ENCODE assay signal across 9 cellular contexts in genomic region chr22:19663286-19663815, GRCh38. TPM values are rescaled to one million over a fixed set of nuclear protein-coding genes. Genes with fewer than 3 reads are reported as not detected.
DNase-seq lines count a peak whose midpoint lies in the region; ATAC-seq and TF ChIP-seq lines count a peak whose summit lies in the region.
"Had no signal": no experiment of that assay in that cellular context is flagged by ENCODE, and none has a peak within 500 bp of the region (broad histone marks: within the 10 kb centered on the region; RNA-seq: fewer than 3 reads in every experiment).

No MANE protein-coding gene starts in this region.

- H2BK20ac ChIP-seq in H9 (ENCODE audit: low read depth, low read length, poor library complexity, severe bottlenecking) = no peak overlapping the region

- in situ Hi-C loops in G401 (cut with HindIII; ENCODE audit: low sequenced_read_pairs) = no loop called here

- peaks cover 0 to 1% (median 0%) of the 10 kb centered on the region in 3 experiments; a peak in 1 of 7 replicates for H3K36me3 Mint-ChIP-seq in H9 (ENCODE audit: insufficient read depth in 1 of 3, low read depth in 3 of 3)

- no peak overlapping the region for H3K23ac ChIP-seq in H9 (ENCODE audit: insufficient read length, low read depth, low read length)

- H3K4me1 ChIP-seq in colonic mucosa (no peaks in the 10 kb centered on the region), H9 (ENCODE audit: insufficient read depth, low read length) (no peaks in the 10 kb centered on the region; the same call in 1 of the 2 replicates)

- no peak overlapping the region for H2AK5ac ChIP-seq in H9 (ENCODE audit: insufficient read length, low read length)

- ATAC-seq in HG03045 (IDR thresholded peaks at IDR 0.05; ENCODE audit: unreplicated experiment) = no peak
- ATAC-seq in HG03520 (IDR thresholded peaks at IDR 0.05; ENCODE audit: unreplicated experiment) = no peak

- H3K27me3 ChIP-seq in colonic mucosa (no peaks in the 10 kb centered on the region), H9 (ENCODE audit: insufficient read depth, low read length) (no peaks in the 10 kb centered on the region)

- no peak overlapping the region for H2BK12ac ChIP-seq in H9 (ENCODE audit: insufficient read length, low read depth, low read length)

- H3K4me3 Mint-ChIP-seq in H9 = no peak overlapping the region
- H3K4me3 Mint-ChIP-seq: dendritic cell treated with granulocyte-macrophage colony-stimulating factor and Interleukin-4, amounts not matched to agents 40 ng/mL and 50 ng/mL, for 4 days had no signal

- H3K9me3 Mint-ChIP-seq in H9 = no peaks in the 10 kb centered on the region
- H3K9me3 Mint-ChIP-seq: dendritic cell treated with granulocyte-macrophage colony-stimulating factor and Interleukin-4, amounts not matched to agents 40 ng/mL and 50 ng/mL, for 4 days had no signal

- H3K9me3 ChIP-seq in colonic mucosa (no peaks in the 10 kb centered on the region), H9 (ENCODE audit: control insufficient read depth, low read depth, low read length) (no peaks in the 10 kb centered on the region)

- H3K56ac ChIP-seq in H9 (ENCODE audit: insufficient read length, low read depth, low read length) = no peak overlapping the region

- no peak overlapping the region for H3K4me2 ChIP-seq in H9 (ENCODE audit: insufficient read depth, insufficient read length, low read length)

- no peak overlapping the region for H3T11ph ChIP-seq in H9 (ENCODE audit: low read length)

- H3K79me2 ChIP-seq in H9 (ENCODE audit: insufficient read depth, low read length) = no peaks in the 10 kb centered on the region

- H3K18ac ChIP-seq in H9 (ENCODE audit: insufficient read length, low read depth, low read length) = no peak overlapping the region

- peaks cover 20 to 35% of the 10 kb centered on the region in 2 experiments for H3K4me1 Mint-ChIP-seq in H9

- TF ChIP-seq CTCF in colonic mucosa (IDR thresholded peaks at IDR 0.05) = no peak
- no peak for TF ChIP-seq CTCF in GM20000 (IDR thresholded peaks at IDR 0.05; ENCODE audit: extremely low read depth, missing control alignments)
- TF ChIP-seq CTCF in H9 (conservative IDR thresholded peaks at IDR 0.05) = no peak

- H2BK5ac ChIP-seq in H9 (ENCODE audit: insufficient read length, low read length) = no peak overlapping the region

- no peak overlapping the region for H4K8ac ChIP-seq in H9 (replicated peaks; ENCODE audit: insufficient read length, low read depth, low read length)

- no peaks in the 10 kb centered on the region for H3K23me2 ChIP-seq in H9 (ENCODE audit: insufficient read length, low read depth, low read length, poor library complexity, severe bottlenecking)

- H4K91ac ChIP-seq in H9 (ENCODE audit: insufficient read length, low read depth, low read length) = no peak overlapping the region

- H3K9ac ChIP-seq in colonic mucosa (ENCODE audit: low read depth in 2 of 2, low read length in 2 of 2) (no peak overlapping the region), H9 (ENCODE audit: extremely low read depth, insufficient read length, low read length) (no peak overlapping the region)

- no peak overlapping the region for H3K4me3 ChIP-seq in colonic mucosa

- H4K20me1 ChIP-seq in H9 (ENCODE audit: control insufficient read depth, insufficient read depth, insufficient read length) = no peaks in the 10 kb centered on the region

- no peaks in the 10 kb centered on the region for H3K36me3 ChIP-seq in colonic mucosa

- H3K27me3 Mint-ChIP-seq in H9 (ENCODE audit: low read depth) = peaks cover 7% of the 10 kb centered on the region

- H3K14ac ChIP-seq in H9 (ENCODE audit: insufficient read depth, low read length) = no peak overlapping the region

- DNase-seq in G401 (ENCODE audit: low spot score) (peak; percentile 82), NCI-H2196 (lab: John Stamatoyannopoulos, UW; ENCODE audit: unreplicated experiment) (peak; percentile 72), colonic mucosa (peak; percentile 39), pons (ENCODE audit: low spot score) (peak; percentile 20), GM20000 (ENCODE audit: low spot score) (no peak), H9 (no peak)

- intact Hi-C loops in colonic mucosa (cut with DNase I) = no loop called here

- no peak overlapping the region for H3K27ac ChIP-seq in colonic mucosa
- H3K27ac ChIP-seq in H9 (ENCODE audit: insufficient read length, low read depth, low read length) = no peak overlapping the region

- no peak overlapping the region for H2BK15ac ChIP-seq in H9 (ENCODE audit: low read depth, low read length)

- H3K27ac Mint-ChIP-seq in H9 = no peak overlapping the region; a peak in 1 of 7 replicates
- H3K27ac Mint-ChIP-seq: dendritic cell treated with granulocyte-macrophage colony-stimulating factor and Interleukin-4, amounts not matched to agents 40 ng/mL and 50 ng/mL, for 4 days had no signal

- H2AFZ ChIP-seq in H9 (ENCODE audit: low read length) = no peak overlapping the region

- no CpG with 5 or more reads among the region's 6 CpGs for WGBS in H9 (ENCODE audit: extremely low coverage, insufficient read length, low lambda C conversion rate)

- no peak overlapping the region for H3K4ac ChIP-seq in H9 (ENCODE audit: low read depth, low read length)

- H4K5ac ChIP-seq in H9 (ENCODE audit: insufficient read length, low read depth, low read length) = no peak overlapping the region

- no peak overlapping the region for H2BK120ac ChIP-seq in H9 (ENCODE audit: low read depth, low read length, poor library complexity, severe bottlenecking)

- H3K79me1 ChIP-seq in H9 (ENCODE audit: insufficient read depth, low read depth, low read length, poor library complexity, severe bottlenecking) = no peaks in the 10 kb centered on the region

RNA-seq across cellular contexts. Expression of gene SEPTIN5, which starts 51.0 kb away (rescaled TPM):
- 8.3 and 21.4 TPM in 2 replicates for total RNA-seq in G401 (2014; rRNA removed; shearing (Covaris generic))
- total RNA-seq in colonic mucosa (1 to 10 TPM; 2.2 to 2.5 TPM), H9 (2021) (17.7 and 17.8 TPM in 2 replicates)

RNA-seq across cellular contexts. Expression of gene GP1BB, which starts 60.0 kb away (rescaled TPM):
- total RNA-seq in G401 (2014; rRNA removed; shearing (Covaris generic)) = 3.2 and 4.7 TPM in 2 replicates
- total RNA-seq in colonic mucosa = 1 to 10 TPM in 1 of 2 donors, under 1 TPM in 1; 0.45 to 1.1 TPM
- total RNA-seq in H9 (2021) = 2.4 and 3.4 TPM in 2 replicates

Comparison
In these comparisons a context has a peak if more than half of its experiments do, and no peak if none do; other contexts are left out.
1. DNase-seq: peak in G401 (single experiment), NCI-H2196 (single experiment), colonic mucosa (single experiment) and pons (single experiment); none in GM20000 (single experiment) and H9 (single experiment).